13 cellular contexts compared by ENCODE assay signal in genomic region chr19:49859838-49860715, GRCh38. TPM values are rescaled to one million over a fixed set of nuclear protein-coding genes. Genes with fewer than 3 reads are reported as not detected.
A peak's percentile ranks its signal among the peaks of the same experiment; 100 is the strongest.
DNase-seq lines count a peak whose midpoint lies in the region; ATAC-seq and TF ChIP-seq lines count a peak whose summit lies in the region.
"Had no signal": no experiment of that assay in that cellular context is flagged by ENCODE, and none has a peak within 500 bp of the region (broad histone marks: within the 10 kb centered on the region; RNA-seq: fewer than 3 reads in every experiment).

No MANE protein-coding gene starts in this region.

- H3K27me3 ChIP-seq in right lobe of liver = no peaks in the 10 kb centered on the region
- H3K27me3 ChIP-seq in stomach = no peaks in the 10 kb centered on the region
- H3K27me3 ChIP-seq: SJCRH30, upper lobe of left lung had no signal

- intact Hi-C loops in activated CD4-positive, alpha-beta memory T cell treated with anti-CD3 and anti-CD28 coated beads for 36 hours (cut with micrococcal nuclease) = no loop called here
- intact Hi-C loops in right lobe of liver (cut with DNase I) = no loop called here
- intact Hi-C loops in stomach (cut with DNase I; ENCODE audit: low total_unique reads) = no loop called here

- TF ChIP-seq CTCF in right lobe of liver (IDR thresholded peaks at IDR 0.05) = no peak
- no peak for TF ChIP-seq CTCF in stomach (IDR thresholded peaks at IDR 0.05)

- H3K27ac ChIP-seq in right lobe of liver (no peak overlapping the region), stomach (peak overlapping the region; percentile 21 to 78 (median 75))
- H3K27ac ChIP-seq: SJCRH30 had no signal

- TF ChIP-seq EP300 in stomach (IDR thresholded peaks at IDR 0.05) = no peak

- H3K27ac Mint-ChIP-seq in activated CD4-positive, alpha-beta memory T cell treated with anti-CD3 and anti-CD28 coated beads for 36 hours = peak overlapping the region; percentile 23
- H3K27ac Mint-ChIP-seq in activated CD4-positive, alpha-beta memory T cell treated with anti-CD3 and anti-CD28 coated beads, Interleukin-2, amount 10 ng/mL, durations not matched to agents 7 days and 5 days = no peak overlapping the region
- H3K27ac Mint-ChIP-seq in T-helper 17 cell = no peak overlapping the region
- H3K27ac Mint-ChIP-seq: natural killer cell treated with Interleukin-12 subunit alpha and Interleukin-12 subunit beta and Interleukin-15 and Interleukin-18, amount 100 ng/mL, for 72 hours had no signal

- WGBS in right lobe of liver (ENCODE audit: insufficient coverage, low coverage, low lambda C conversion rate, missing lambda C conversion rate) = 38% methylated on average over 2 of the region's 25 CpGs
- WGBS in stomach, 5 donors = 83 to 88% (median 85%) methylated on average over 19 to 25 of the region's 25 CpGs

- H3K36me3 Mint-ChIP-seq in activated CD4-positive, alpha-beta memory T cell treated with anti-CD3 and anti-CD28 coated beads for 36 hours = peaks cover 47% of the 10 kb centered on the region
- H3K36me3 Mint-ChIP-seq in activated CD4-positive, alpha-beta memory T cell treated with anti-CD3 and anti-CD28 coated beads, Interleukin-2, amount 10 ng/mL, durations not matched to agents 7 days and 5 days (ENCODE audit: low read depth) = peaks cover 39% of the 10 kb centered on the region
- H3K36me3 Mint-ChIP-seq in T-helper 17 cell (ENCODE audit: low read depth) = peaks cover 3% of the 10 kb centered on the region
- H3K36me3 Mint-ChIP-seq: natural killer cell treated with Interleukin-12 subunit alpha and Interleukin-12 subunit beta and Interleukin-15 and Interleukin-18, amount 100 ng/mL, for 72 hours had no signal

- ATAC-seq in T-helper 17 cell (no peak), right lobe of liver (no peak), HG02571 (IDR thresholded peaks at IDR 0.05; ENCODE audit: unreplicated experiment) (no peak), GM18519 (IDR thresholded peaks at IDR 0.05; ENCODE audit: low FRiP score, unreplicated experiment) (no peak)
- ATAC-seq: natural killer cell treated with Interleukin-12 subunit alpha and Interleukin-12 subunit beta and Interleukin-15 and Interleukin-18, amount 100 ng/mL, for 72 hours had no signal

- H3K4me3 ChIP-seq in right lobe of liver (no peak overlapping the region), stomach (no peak overlapping the region)
- H3K4me3 ChIP-seq: HAP-1, SJCRH30, upper lobe of left lung had no signal

- DNase-seq in activated CD4-positive, alpha-beta memory T cell treated with anti-CD3 and anti-CD28 coated beads for 36 hours = no peak
- no peak for DNase-seq in activated CD4-positive, alpha-beta memory T cell treated with anti-CD3 and anti-CD28 coated beads, Interleukin-2, amount 10 ng/mL, durations not matched to agents 7 days and 5 days
- no peak for DNase-seq in T-helper 17 cell
- peak in 2 of 3 donors; percentile 47 to 48 for DNase-seq in right lobe of liver
- no peak for DNase-seq in stomach
- no peak for DNase-seq in GM03348 (ENCODE audit: low spot score)
- DNase-seq: NCI-H1105 treated with DMSO at 0.1 percent for 48 hours, SJCRH30 had no signal

- no peak overlapping the region for H3K4me3 Mint-ChIP-seq in activated CD4-positive, alpha-beta memory T cell treated with anti-CD3 and anti-CD28 coated beads for 36 hours
- H3K4me3 Mint-ChIP-seq in activated CD4-positive, alpha-beta memory T cell treated with anti-CD3 and anti-CD28 coated beads, Interleukin-2, amount 10 ng/mL, durations not matched to agents 7 days and 5 days = no peak overlapping the region
- H3K4me3 Mint-ChIP-seq in T-helper 17 cell = peak overlapping the region; percentile 53
- H3K4me3 Mint-ChIP-seq: natural killer cell treated with Interleukin-12 subunit alpha and Interleukin-12 subunit beta and Interleukin-15 and Interleukin-18, amount 100 ng/mL, for 72 hours had no signal

- H3K36me3 ChIP-seq in right lobe of liver (peaks cover 3 to 42% (median 6%) of the 10 kb centered on the region in 4 donors), stomach (peaks cover 82 to 100% (median 98%) of the 10 kb centered on the region in 4 donors)

- no peaks in the 10 kb centered on the region for H3K9me3 ChIP-seq in T-helper 17 cell (ENCODE audit: control insufficient read depth, low read length, poor library complexity, severe bottlenecking)
- H3K9me3 ChIP-seq in right lobe of liver = no peaks in the 10 kb centered on the region
- no peaks in the 10 kb centered on the region for H3K9me3 ChIP-seq in stomach
- H3K9me3 ChIP-seq: HAP-1, SJCRH30, upper lobe of left lung had no signal

- H3K27me3 Mint-ChIP-seq in activated CD4-positive, alpha-beta memory T cell treated with anti-CD3 and anti-CD28 coated beads for 36 hours = no peaks in the 10 kb centered on the region
- H3K27me3 Mint-ChIP-seq in activated CD4-positive, alpha-beta memory T cell treated with anti-CD3 and anti-CD28 coated beads, Interleukin-2, amount 10 ng/mL, durations not matched to agents 7 days and 5 days = no peaks in the 10 kb centered on the region
- no peaks in the 10 kb centered on the region for H3K27me3 Mint-ChIP-seq in T-helper 17 cell
- H3K27me3 Mint-ChIP-seq: natural killer cell treated with Interleukin-12 subunit alpha and Interleukin-12 subunit beta and Interleukin-15 and Interleukin-18, amount 100 ng/mL, for 72 hours had no signal

- H3K4me1 ChIP-seq in right lobe of liver (peaks cover 0 to 5% (median 0%) of the 10 kb centered on the region in 4 donors), stomach (peaks cover 22 to 39% (median 30%) of the 10 kb centered on the region in 4 donors)
- H3K4me1 ChIP-seq: SJCRH30 had no signal

- no peaks in the 10 kb centered on the region for H3K9me3 Mint-ChIP-seq in activated CD4-positive, alpha-beta memory T cell treated with anti-CD3 and anti-CD28 coated beads for 36 hours
- no peaks in the 10 kb centered on the region for H3K9me3 Mint-ChIP-seq in activated CD4-positive, alpha-beta memory T cell treated with anti-CD3 and anti-CD28 coated beads, Interleukin-2, amount 10 ng/mL, durations not matched to agents 7 days and 5 days
- H3K9me3 Mint-ChIP-seq: natural killer cell treated with Interleukin-12 subunit alpha and Interleukin-12 subunit beta and Interleukin-15 and Interleukin-18, amount 100 ng/mL, for 72 hours had no signal

- H3K4me1 Mint-ChIP-seq in activated CD4-positive, alpha-beta memory T cell treated with anti-CD3 and anti-CD28 coated beads for 36 hours (ENCODE audit: low read depth) = peaks cover 9% of the 10 kb centered on the region
- peaks cover 14% of the 10 kb centered on the region for H3K4me1 Mint-ChIP-seq in activated CD4-positive, alpha-beta memory T cell treated with anti-CD3 and anti-CD28 coated beads, Interleukin-2, amount 10 ng/mL, durations not matched to agents 7 days and 5 days
- H3K4me1 Mint-ChIP-seq in T-helper 17 cell = peaks cover 10% of the 10 kb centered on the region

- POLR2A ChIA-PET in activated CD4-positive, alpha-beta memory T cell treated with anti-CD3 and anti-CD28 coated beads for 36 hours (lab: Charles Lee) = interaction anchor here (1.8 kb wide), 1 partner anchor 9 kb away, joined by 4 read pairs; no protein-coding TSS in a partner anchor
- POLR2A ChIA-PET in activated CD4-positive, alpha-beta memory T cell treated with anti-CD3 and anti-CD28 coated beads, Interleukin-2, amount 10 ng/mL, durations not matched to agents 7 days and 5 days (lab: Charles Lee) = interaction anchor here (1.2 to 1.4 kb wide), 2 partner anchors 9 to 42 kb away, joined by 3 to 4 read pairs; partner anchors contain the start of genes MED25 and PTOV1

- TF ChIP-seq POLR2A in right lobe of liver (IDR thresholded peaks at IDR 0.05) = no peak
- no peak for TF ChIP-seq POLR2A in stomach (IDR thresholded peaks at IDR 0.05)

- CTCF ChIA-PET in activated CD4-positive, alpha-beta memory T cell treated with anti-CD3 and anti-CD28 coated beads for 36 hours (lab: Charles Lee) = no interaction called here
- CTCF ChIA-PET in activated CD4-positive, alpha-beta memory T cell treated with anti-CD3 and anti-CD28 coated beads, Interleukin-2, amount 10 ng/mL, durations not matched to agents 7 days and 5 days (lab: Charles Lee) = no interaction called here

RNA-seq across cellular contexts. Expression of gene PNKP, which starts 7.3 kb away (rescaled TPM):
- 10 to 100 TPM; 88.7 to 98.6 TPM for total RNA-seq in activated CD4-positive, alpha-beta memory T cell treated with anti-CD3 and anti-CD28 coated beads for 36 hours
- 100 to 1,000 TPM; 121 to 129 TPM for total RNA-seq in activated CD4-positive, alpha-beta memory T cell treated with anti-CD3 and anti-CD28 coated beads, Interleukin-2, amount 10 ng/mL, durations not matched to agents 7 days and 5 days
- total RNA-seq in T-helper 17 cell = 100 to 1,000 TPM; 170 to 196 TPM
- 10 to 100 TPM; 21.0 to 37.5 (median 27.9) TPM for total RNA-seq in right lobe of liver
- 100 to 1,000 TPM in 3 of 5 donors, 10 to 100 TPM in 2; 30.3 to 208 (median 115) TPM for total RNA-seq in stomach
- 10 to 100 TPM; 38.9 to 69.7 (median 39.7) TPM for polyA plus RNA-seq in stomach

RNA-seq across cellular contexts. Expression of gene PTOV1, which starts 9.1 kb away (rescaled TPM):
- total RNA-seq in activated CD4-positive, alpha-beta memory T cell treated with anti-CD3 and anti-CD28 coated beads for 36 hours = 100 to 1,000 TPM; 105 to 108 TPM
- 10 to 100 TPM; 69.3 to 71.7 TPM for total RNA-seq in activated CD4-positive, alpha-beta memory T cell treated with anti-CD3 and anti-CD28 coated beads, Interleukin-2, amount 10 ng/mL, durations not matched to agents 7 days and 5 days
- total RNA-seq in T-helper 17 cell (100 to 1,000 TPM; 125 to 162 TPM), right lobe of liver (10 to 100 TPM; 44.4 to 93.0 (median 69.6) TPM), stomach (100 to 1,000 TPM in 3 of 5 donors, 10 to 100 TPM in 2; 45.0 to 186 (median 102) TPM)
- 100 to 1,000 TPM; 117 to 131 (median 118) TPM for polyA plus RNA-seq in stomach

RNA-seq across cellular contexts. Expression of gene AKT1S1, which starts 17.1 kb away (rescaled TPM):
- 10 to 100 TPM; 19.6 TPM for total RNA-seq in activated CD4-positive, alpha-beta memory T cell treated with anti-CD3 and anti-CD28 coated beads for 36 hours
- 10 to 100 TPM; 20.2 to 23.0 TPM for total RNA-seq in activated CD4-positive, alpha-beta memory T cell treated with anti-CD3 and anti-CD28 coated beads, Interleukin-2, amount 10 ng/mL, durations not matched to agents 7 days and 5 days
- total RNA-seq in T-helper 17 cell (10 to 100 TPM; 19.2 to 33.8 TPM), right lobe of liver (10 to 100 TPM; 18.2 to 27.0 (median 22.4) TPM), stomach (10 to 100 TPM in 4 of 5 donors, 1 to 10 TPM in 1; 3.5 to 63.7 (median 10.7) TPM)
- polyA plus RNA-seq in stomach = 10 to 100 TPM; 35.5 to 41.0 (median 38.3) TPM

RNA-seq across cellular contexts. Expression of gene TBC1D17, which starts 17.4 kb away (rescaled TPM):
- 10 to 100 TPM; 32.5 to 34.7 TPM for total RNA-seq in activated CD4-positive, alpha-beta memory T cell treated with anti-CD3 and anti-CD28 coated beads for 36 hours
- total RNA-seq in activated CD4-positive, alpha-beta memory T cell treated with anti-CD3 and anti-CD28 coated beads, Interleukin-2, amount 10 ng/mL, durations not matched to agents 7 days and 5 days = 10 to 100 TPM; 42.3 to 47.6 TPM
- total RNA-seq in T-helper 17 cell = 10 to 100 TPM; 44.1 to 57.3 TPM
- total RNA-seq in right lobe of liver = 10 to 100 TPM; 12.6 to 38.1 (median 27.8) TPM
- total RNA-seq in stomach = 10 to 100 TPM; 10.5 to 77.1 (median 42.4) TPM
- 10 to 100 TPM; 33.5 to 33.6 (median 33.6) TPM for polyA plus RNA-seq in stomach

RNA-seq across cellular contexts. Expression of gene IL4I1, which starts 36.6 kb away (rescaled TPM):
- total RNA-seq in activated CD4-positive, alpha-beta memory T cell treated with anti-CD3 and anti-CD28 coated beads for 36 hours = 100 to 1,000 TPM; 108 to 111 TPM
- total RNA-seq in activated CD4-positive, alpha-beta memory T cell treated with anti-CD3 and anti-CD28 coated beads, Interleukin-2, amount 10 ng/mL, durations not matched to agents 7 days and 5 days = 10 to 100 TPM; 25.7 to 26.4 TPM
- total RNA-seq in T-helper 17 cell = 100 to 1,000 TPM in 1 of 2 donors, 10 to 100 TPM in 1; 47.8 to 107 TPM
- total RNA-seq in right lobe of liver = 1 to 10 TPM in 2 of 6 experiments, under 1 TPM in 1, not detected in 3; 0.56 to 4.2 (median 1.0) TPM
- under 1 TPM in 3 of 5 donors, not detected in 2; 0.45 to 0.73 (median 0.58) TPM for total RNA-seq in stomach
- polyA plus RNA-seq in stomach = 1 to 10 TPM in 1 of 3 donors, under 1 TPM in 2; 0.56 to 1.1 (median 0.76) TPM
- total RNA-seq: SJCRH30 had no signal

Comparison
In these comparisons a context has a peak if more than half of its experiments do, and no peak if none do; other contexts are left out.
1. DNase-seq: peak in right lobe of liver (2 of 3); none in activated CD4-positive, alpha-beta memory T cell treated with anti-CD3 and anti-CD28 coated beads for 36 hours (single experiment), activated CD4-positive, alpha-beta memory T cell treated with anti-CD3 and anti-CD28 coated beads, Interleukin-2, amount 10 ng/mL, durations not matched to agents 7 days and 5 days (single experiment), T-helper 17 cell (0 of 3), stomach (single experiment) and GM03348 (single experiment).
2. H3K27ac ChIP-seq: peak in stomach (5 of 5); none in right lobe of liver (0 of 3).